8 cellular contexts compared by ENCODE assay signal in genomic region chr9:85940275-85940831, GRCh38. TPM values are rescaled to one million over a fixed set of nuclear protein-coding genes. Genes with fewer than 3 reads are reported as not detected.
DNase-seq lines count a peak whose midpoint lies in the region; ATAC-seq and TF ChIP-seq lines count a peak whose summit lies in the region.

No MANE protein-coding gene starts in this region.

- peak overlapping the region; percentile 66 for H3K9ac ChIP-seq in KMS-11

- peaks cover 9% of the 10 kb centered on the region for H3K4me1 Mint-ChIP-seq in CD4-positive, alpha-beta T cell (ENCODE audit: low read depth)
- H3K4me1 Mint-ChIP-seq in nephron = peaks cover 15% of the 10 kb centered on the region

- no peak for TF ChIP-seq CTCF in CD4-positive, alpha-beta T cell (IDR thresholded peaks at IDR 0.05)
- TF ChIP-seq CTCF in KMS-11 (conservative IDR thresholded peaks at IDR 0.05; ENCODE audit: low read depth, low read length) (no peak), nephron (IDR thresholded peaks at IDR 0.05; ENCODE audit: unreplicated experiment in 3 of 3) (no peak)

- POLR2A ChIA-PET in CD4-positive, alpha-beta T cell (lab: Charles Lee) = interaction anchor here (1.3 to 3.3 kb wide), 2 partner anchors 135 to 342 kb away, joined by 3 to 15 read pairs; partner anchors contain the start of gene ISCA1

- CTCF ChIA-PET in CD4-positive, alpha-beta T cell (lab: Charles Lee) = no interaction called here

- no peaks in the 10 kb centered on the region for H4K20me1 ChIP-seq in KMS-11 (ENCODE audit: insufficient read depth)

- peak overlapping the region; percentile 55 for H3K27ac ChIP-seq in CD4-positive, alpha-beta T cell (ENCODE audit: low read depth, low read length)
- H3K27ac ChIP-seq in KMS-11 (peak overlapping the region; percentile 86), caudate nucleus (ENCODE audit: low read depth, low read length) (peak overlapping the region; percentile 93)

- H3K4me3 Mint-ChIP-seq in CD4-positive, alpha-beta T cell = peak overlapping the region; percentile 91
- H3K4me3 Mint-ChIP-seq in nephron = peak overlapping the region in 1 of 3 experiments; percentile 97

- H3K79me2 ChIP-seq in KMS-11 (ENCODE audit: insufficient read depth, low read depth) = peaks cover 36% of the 10 kb centered on the region

- no peaks in the 10 kb centered on the region for H3K27me3 Mint-ChIP-seq in CD4-positive, alpha-beta T cell
- no peaks in the 10 kb centered on the region for H3K27me3 Mint-ChIP-seq in nephron (ENCODE audit: low read depth)

- H3K36me3 Mint-ChIP-seq in CD4-positive, alpha-beta T cell (ENCODE audit: low read depth) = peaks cover 12% of the 10 kb centered on the region
- H3K36me3 Mint-ChIP-seq in nephron (ENCODE audit: low read depth) = peaks cover 13% of the 10 kb centered on the region

- H3K4me3 ChIP-seq in KMS-11 (IDR thresholded peaks at IDR 0.05; ENCODE audit: insufficient read depth, low read depth, low read length) = no peak overlapping the region

- peak overlapping the region; percentile 60 for H3K4me2 ChIP-seq in KMS-11

- H3K9me3 Mint-ChIP-seq in CD4-positive, alpha-beta T cell = no peaks in the 10 kb centered on the region
- peaks cover 3% of the 10 kb centered on the region for H3K9me3 Mint-ChIP-seq in nephron

- no peak for DNase-seq in CD4-positive, alpha-beta T cell
- no peak for DNase-seq in caudate nucleus (lab: John Stamatoyannopoulos, UW)
- no peak for DNase-seq in iPS-NIHi7 (ENCODE audit: extremely low spot score)
- DNase-seq in SK-N-DZ (ENCODE audit: low spot score) = no peak

- peak overlapping the region; percentile 69 for H2AFZ ChIP-seq in KMS-11 (ENCODE audit: low read depth)

- no peaks in the 10 kb centered on the region for H3K27me3 ChIP-seq in CD4-positive, alpha-beta T cell (ENCODE audit: control insufficient read depth, insufficient read depth, low read length)
- H3K27me3 ChIP-seq in KMS-11 (ENCODE audit: insufficient read depth, low read depth) = no peaks in the 10 kb centered on the region

- no peaks in the 10 kb centered on the region for H3K9me3 ChIP-seq in CD4-positive, alpha-beta T cell (ENCODE audit: control insufficient read depth, low read length)

- H3K27ac Mint-ChIP-seq in CD4-positive, alpha-beta T cell = no peak overlapping the region
- H3K27ac Mint-ChIP-seq in nephron = peak overlapping the region; percentile 92 to 97 (median 94)

- intact Hi-C loops in CD4-positive, alpha-beta T cell (cut with DNase I, micrococcal nuclease) = loop anchor here (5.0 to 10.0 kb wide), 6 partner anchors 133 to 1966 kb away; partner anchors contain the start of genes ISCA1 (in 2 of the 2), TUT7 (in 2 of the 2), AGTPBP1 (in 1 of the 2) and HNRNPK (in 1 of the 2)

- peaks cover 6% of the 10 kb centered on the region; the same call in 1 of the 2 replicates for H3K36me3 ChIP-seq in KMS-11 (ENCODE audit: insufficient read depth)

- no peak for ATAC-seq in CD4-positive, alpha-beta T cell (ENCODE audit: poor library complexity)
- ATAC-seq in HG02798 (IDR thresholded peaks at IDR 0.05; ENCODE audit: poor library complexity, unreplicated experiment) (no peak), GM21619 (IDR thresholded peaks at IDR 0.05; ENCODE audit: unreplicated experiment) (no peak)

- H3K4me1 ChIP-seq in KMS-11 (ENCODE audit: low read depth, poor library complexity, severe bottlenecking) = peaks cover 26% of the 10 kb centered on the region

RNA-seq across cellular contexts. Expression of gene NAA35, which starts 0.6 kb away (rescaled TPM):
- total RNA-seq in CD4-positive, alpha-beta T cell = 10 to 100 TPM; 19.4 to 19.8 TPM
- polyA plus RNA-seq in SK-N-DZ (2014; cell fraction: cytosol; rRNA removed) = 14.0 and 19.3 TPM in 2 replicates
- polyA plus RNA-seq in SK-N-DZ (2014; cell fraction: nucleus; rRNA removed) = 23.7 and 26.1 TPM in 2 replicates
